ENCODE assay signal across 8 cellular contexts in genomic region chr17:32060695-32061094, GRCh38. TPM values are rescaled to one million over a fixed set of nuclear protein-coding genes. Genes with fewer than 3 reads are reported as not detected.
DNase-seq lines count a peak whose midpoint lies in the region; ATAC-seq, FAIRE-seq and TF ChIP-seq lines count a peak whose summit lies in the region.
"Not testable (repeated sequence)": the region's sequence is repeated elsewhere in the genome, so short reads cannot be mapped to it uniquely, and the experiment has no call there.

No MANE protein-coding gene starts in this region.

- TF ChIP-seq RAD21 in A549 (conservative IDR thresholded peaks at IDR 0.05 in 1 of 2, IDR thresholded peaks at IDR 0.05 in 1 of 2); HCT116 (IDR thresholded peaks at IDR 0.05; ENCODE audit: low read depth); GM12878 (IDR thresholded peaks at IDR 0.05; ENCODE audit: insufficient read depth, low read depth, low read length): not testable (repeated sequence)

- FAIRE-seq in A549 (lab: Jason Lieb, UNC); GM12878 (lab: Jason Lieb, UNC): not testable (repeated sequence)

- intact Hi-C loops in HCT116 (cut with micrococcal nuclease); Panc1 (cut with micrococcal nuclease; ENCODE audit: unreplicated experiment); GM12878 (cut with micrococcal nuclease; ENCODE audit: unreplicated experiment); left cardiac atrium (cut with DNase I): not testable (repeated sequence)

- not testable (repeated sequence) for H3K27ac ChIP-seq in A549; HCT116 (ENCODE audit: low read depth, low read length); Panc1 (ENCODE audit: low read length); GM12878 (ENCODE audit: control insufficient read depth, insufficient read depth)

- H3K4me3 ChIP-seq in A549; HCT116 (replicated peaks in 1 of 2; ENCODE audit: low read depth in 1 of 2, low read length in 2 of 2); Panc1 (ENCODE audit: low read depth in 2 of 2, low read length in 2 of 2); GM12878: not testable (repeated sequence)

- not testable (repeated sequence) for H3K27me3 ChIP-seq in HCT116 (ENCODE audit: insufficient read depth, low read length); Panc1 (ENCODE audit: control insufficient read depth, insufficient read depth, low read length); GM12878 (replicated peaks in 1 of 2; ENCODE audit: control insufficient read depth in 2 of 2, insufficient read depth in 2 of 2, low read length in 1 of 2)

- not testable (repeated sequence) for TF ChIP-seq CTCF in A549 (IDR thresholded peaks at IDR 0.05); HCT116 (IDR thresholded peaks at IDR 0.05 in 2 of 3, conservative IDR thresholded peaks at IDR 0.05 in 1 of 3; ENCODE audit: borderline replicate concordance in 1 of 3, insufficient read depth in 1 of 3, low read depth in 2 of 3, low read length in 2 of 3); Panc1 (IDR thresholded peaks at IDR 0.05); GM12878 (IDR thresholded peaks at IDR 0.05 in 2 of 3, conservative IDR thresholded peaks at IDR 0.05 in 1 of 3; ENCODE audit: control insufficient read depth in 2 of 3, extremely low read depth in 1 of 3, insufficient read depth in 1 of 3, low read depth in 3 of 3, low read length in 3 of 3)

- not testable (repeated sequence) for H3K79me2 ChIP-seq in HCT116 (ENCODE audit: insufficient read depth, low read length); GM12878 (ENCODE audit: control insufficient read depth, insufficient read depth, low read length)

- not testable (repeated sequence) for H3K9me3 Mint-ChIP-seq in activated CD8-positive, alpha-beta T cell treated with anti-CD3 and anti-CD28 coated beads, Interleukin-2, amount 10 ng/mL, durations not matched to agents 7 days and 5 days (ENCODE audit: insufficient read depth); naive B cell; stimulated activated naive B cell treated with anti-CD40 and anti-IgM and Interleukin-4, amounts not matched to agents 10 μg/mL and 1 μg/mL and 100 μg/mL, for 72 hours

- ATAC-seq in A549 = peak; percentile 76 to 89
- ATAC-seq in HCT116 = peak; percentile 98
- ATAC-seq in Panc1 = peak; percentile 22; the same call in 1 of the 2 replicates
- peak; percentile 85 for ATAC-seq in activated CD8-positive, alpha-beta T cell treated with anti-CD3 and anti-CD28 coated beads, Interleukin-2, amount 10 ng/mL, durations not matched to agents 7 days and 5 days
- peak; percentile 93 for ATAC-seq in GM12878
- peak; percentile 37 to 43 for ATAC-seq in left cardiac atrium
- ATAC-seq in naive B cell (ENCODE audit: low read depth in 2 of 2) = peak; percentile 80 to 88
- ATAC-seq in stimulated activated naive B cell treated with anti-CD40 and anti-IgM and Interleukin-4, amounts not matched to agents 10 μg/mL and 1 μg/mL and 100 μg/mL, for 72 hours (replicated peaks) = peak; percentile 82 to 86

- not testable (repeated sequence) for H3K9me2 ChIP-seq in HCT116 (ENCODE audit: insufficient read depth)

- DNase-seq in A549 (ENCODE audit: low read depth in 1 of 2, low spot score in 1 of 2); HCT116 (ENCODE audit: low read depth, low spot score); Panc1 (ENCODE audit: low read depth, low spot score); activated CD8-positive, alpha-beta T cell treated with anti-CD3 and anti-CD28 coated beads, Interleukin-2, amount 10 ng/mL, durations not matched to agents 7 days and 5 days; GM12878 (ENCODE audit: low read depth, low spot score); left cardiac atrium; naive B cell; stimulated activated naive B cell treated with anti-CD40 and anti-IgM and Interleukin-4, amounts not matched to agents 10 μg/mL and 1 μg/mL and 100 μg/mL, for 72 hours: not testable (repeated sequence)

- TF ChIP-seq EP300 in A549 (IDR thresholded peaks at IDR 0.05); GM12878 (IDR thresholded peaks at IDR 0.05; ENCODE audit: borderline replicate concordance in 1 of 2, control insufficient read depth in 1 of 2, low read depth in 2 of 2, low read length in 2 of 2): not testable (repeated sequence)

- in situ Hi-C loops in Panc1 (cut with HindIII; ENCODE audit: low pct_unique_long_range_greater_than_20kb, low sequenced_read_pairs); GM12878 (cut with MboI): not testable (repeated sequence)

- H3K4me2 ChIP-seq in A549; HCT116 (ENCODE audit: low read length); GM12878 (ENCODE audit: control insufficient read depth, insufficient read depth): not testable (repeated sequence)

- H3K27ac Mint-ChIP-seq in activated CD8-positive, alpha-beta T cell treated with anti-CD3 and anti-CD28 coated beads, Interleukin-2, amount 10 ng/mL, durations not matched to agents 7 days and 5 days; naive B cell; stimulated activated naive B cell treated with anti-CD40 and anti-IgM and Interleukin-4, amounts not matched to agents 10 μg/mL and 1 μg/mL and 100 μg/mL, for 72 hours: not testable (repeated sequence)

- not testable (repeated sequence) for H3K4me1 ChIP-seq in A549; HCT116 (ENCODE audit: control insufficient read depth in 1 of 2, insufficient read depth in 2 of 2, low read length in 2 of 2); Panc1 (ENCODE audit: control insufficient read depth, insufficient read depth, low read length); GM12878 (ENCODE audit: control insufficient read depth, insufficient read depth, low read length)

- not testable (repeated sequence) for H3K27me3 Mint-ChIP-seq in activated CD8-positive, alpha-beta T cell treated with anti-CD3 and anti-CD28 coated beads, Interleukin-2, amount 10 ng/mL, durations not matched to agents 7 days and 5 days (ENCODE audit: low read depth); naive B cell
- peaks cover 7 to 10% of the 10 kb centered on the region in 2 donors for H3K27me3 Mint-ChIP-seq in stimulated activated naive B cell treated with anti-CD40 and anti-IgM and Interleukin-4, amounts not matched to agents 10 μg/mL and 1 μg/mL and 100 μg/mL, for 72 hours

- H4K20me1 ChIP-seq in HCT116 (ENCODE audit: insufficient read depth); GM12878 (ENCODE audit: control insufficient read depth, insufficient read depth): not testable (repeated sequence)

- BruUV-seq in HCT116 (replicated peaks; lab: Mats Ljungman, UMichigan); Panc1 (replicated peaks; lab: Mats Ljungman, UMichigan); GM12878 (replicated peaks; lab: Mats Ljungman, UMichigan): not testable (repeated sequence)

- H3K4me1 Mint-ChIP-seq in activated CD8-positive, alpha-beta T cell treated with anti-CD3 and anti-CD28 coated beads, Interleukin-2, amount 10 ng/mL, durations not matched to agents 7 days and 5 days (ENCODE audit: low read depth) = peaks cover 16% of the 10 kb centered on the region
- H3K4me1 Mint-ChIP-seq in naive B cell = peaks cover 5 to 11% (median 6%) of the 10 kb centered on the region in 3 donors
- not testable (repeated sequence) for H3K4me1 Mint-ChIP-seq in stimulated activated naive B cell treated with anti-CD40 and anti-IgM and Interleukin-4, amounts not matched to agents 10 μg/mL and 1 μg/mL and 100 μg/mL, for 72 hours

- SMC1A ChIA-PET in GM12878 (lab: Charles Lee; ENCODE audit: uncharacterized antibody, unreplicated experiment) = not testable (repeated sequence)

- WGBS in A549 (ENCODE audit: missing lambda C conversion rate) = no CpG with 5 or more reads among the region's 9 CpGs
- WGBS in GM12878 (ENCODE audit: insufficient coverage, insufficient replicate concordance, low lambda C conversion rate, missing lambda C conversion rate) = no CpG with 5 or more reads among the region's 9 CpGs

- TF ChIP-seq POLR2A in A549 (IDR thresholded peaks at IDR 0.05; ENCODE audit: low read length); HCT116 (IDR thresholded peaks at IDR 0.05; ENCODE audit: borderline replicate concordance, extremely low read depth, insufficient read depth, insufficient read length); GM12878 (IDR thresholded peaks at IDR 0.05; ENCODE audit: low read depth, low read length): not testable (repeated sequence)

- RAD21 ChIA-PET in HCT116 (lab: Charles Lee; ENCODE audit: low non-redundant PET in 1 of 2, low total read pairs in 2 of 2, uncharacterized antibody in 2 of 2, unreplicated experiment in 2 of 2); GM12878 (lab: Charles Lee; ENCODE audit: unreplicated experiment): not testable (repeated sequence)

- H3K36me3 ChIP-seq in HCT116 (ENCODE audit: control insufficient read depth in 1 of 2, insufficient read depth in 2 of 2, low read length in 2 of 2); Panc1 (ENCODE audit: control insufficient read depth, insufficient read depth, low read length); GM12878 (ENCODE audit: control insufficient read depth in 2 of 2, insufficient read depth in 2 of 2, low read length in 1 of 2): not testable (repeated sequence)

- H3K9ac ChIP-seq in HCT116 (ENCODE audit: low read length); GM12878 (ENCODE audit: control insufficient read depth, insufficient read depth, low read length): not testable (repeated sequence)

- not testable (repeated sequence) for H3K4me3 Mint-ChIP-seq in activated CD8-positive, alpha-beta T cell treated with anti-CD3 and anti-CD28 coated beads, Interleukin-2, amount 10 ng/mL, durations not matched to agents 7 days and 5 days; naive B cell; stimulated activated naive B cell treated with anti-CD40 and anti-IgM and Interleukin-4, amounts not matched to agents 10 μg/mL and 1 μg/mL and 100 μg/mL, for 72 hours

- H3K36me3 Mint-ChIP-seq in activated CD8-positive, alpha-beta T cell treated with anti-CD3 and anti-CD28 coated beads, Interleukin-2, amount 10 ng/mL, durations not matched to agents 7 days and 5 days (ENCODE audit: low read depth); naive B cell; stimulated activated naive B cell treated with anti-CD40 and anti-IgM and Interleukin-4, amounts not matched to agents 10 μg/mL and 1 μg/mL and 100 μg/mL, for 72 hours: not testable (repeated sequence)

- H2AFZ ChIP-seq in HCT116 (ENCODE audit: low read depth, low read length, poor library complexity, severe bottlenecking); GM12878 (ENCODE audit: control insufficient read depth, low read depth, low read length): not testable (repeated sequence)

- not testable (repeated sequence) for H3K9me3 ChIP-seq in A549; HCT116 (ENCODE audit: control insufficient read depth in 1 of 2, insufficient read depth in 1 of 2, low read depth in 1 of 2, low read length in 2 of 2); Panc1 (ENCODE audit: control insufficient read depth, insufficient read depth, low read depth, low read length); GM12878 (replicated peaks; ENCODE audit: control insufficient read depth, insufficient read depth, low read length)

- POLR2A ChIA-PET in A549 (lab: Yijun Ruan, JAX); HCT116 (lab: Charles Lee); Panc1 (lab: Charles Lee); activated CD8-positive, alpha-beta T cell treated with anti-CD3 and anti-CD28 coated beads, Interleukin-2, amount 10 ng/mL, durations not matched to agents 7 days and 5 days (lab: Charles Lee); GM12878 (lab: Charles Lee): not testable (repeated sequence)

- CTCF ChIA-PET in A549 (lab: Yijun Ruan, JAX); HCT116 (lab: Charles Lee); activated CD8-positive, alpha-beta T cell treated with anti-CD3 and anti-CD28 coated beads, Interleukin-2, amount 10 ng/mL, durations not matched to agents 7 days and 5 days (lab: Charles Lee); GM12878 (lab: Yijun Ruan, JAX): not testable (repeated sequence)
- CTCF ChIA-PET in Panc1 (lab: Charles Lee) = interaction anchor here (0.7 kb wide), 1 partner anchor 21 kb away, joined by 8 read pairs; no protein-coding TSS in a partner anchor

RNA-seq across cellular contexts. Expression of gene LRRC37B, which starts 53.5 kb away (rescaled TPM):
- 14.2 and 17.9 TPM in 2 replicates for polyA plus RNA-seq in A549 (2011; rRNA removed)
- 7.1 and 7.4 TPM in 2 replicates for polyA plus RNA-seq in A549 (2012; cell fraction: cytosol; rRNA removed)
- 7.8 and 10.4 TPM in 2 replicates for polyA plus RNA-seq in A549 (2012; cell fraction: nucleus; rRNA removed)
- polyA plus RNA-seq in A549 (2017; fragmentation: RNase III; extraction: RNeasy Plus Mini Kit Qiagen cat#74134 plus additional on column Dnase treatment) = 7.6 to 8.6 TPM (median 8.3 TPM) in 3 replicates
- 28.1 and 32.1 TPM in 2 replicates for polyA minus RNA-seq in A549 (2011; rRNA and poly(A)+ RNA removed)
- total RNA-seq in HCT116 (2021; ENCODE audit: unreplicated experiment) = 8.8 TPM
- polyA plus RNA-seq in HCT116 (2012) = 6.5 and 8.4 TPM in 2 replicates
- 24.9 TPM for total RNA-seq in Panc1 (2021; ENCODE audit: unreplicated experiment)
- 17.5 TPM for polyA plus RNA-seq in Panc1 (2012; ENCODE audit: insufficient read length)
- 10 to 100 TPM; 32.9 to 37.4 TPM for total RNA-seq in activated CD8-positive, alpha-beta T cell treated with anti-CD3 and anti-CD28 coated beads, Interleukin-2, amount 10 ng/mL, durations not matched to agents 7 days and 5 days
- total RNA-seq in GM12878 (2013; cell fraction: nucleolus; rRNA removed) = 108 and 111 TPM in 2 replicates
- 9.1 and 9.6 TPM in 2 replicates for total RNA-seq in GM12878 (2014; rRNA removed)
- total RNA-seq in GM12878 (2014; rRNA removed; fragmentation: Illumina TruSeq; extraction: Trizol) = 11.2 and 13.2 TPM in 2 replicates
- 8.8 and 12.5 TPM in 2 replicates for total RNA-seq in GM12878 (2021)
- polyA plus RNA-seq in GM12878 (2011; ENCODE audit: low read depth) = 5.3 TPM
- 25.5 and 25.7 TPM in 2 replicates for polyA plus RNA-seq in GM12878 (2011; rRNA removed)
- 11.9 and 12.9 TPM in 2 replicates for polyA plus RNA-seq in GM12878 (2011; cell fraction: cytosol; rRNA removed)
- polyA plus RNA-seq in GM12878 (2011; cell fraction: nucleus; rRNA removed) = 40.8 and 43.6 TPM in 2 replicates
- polyA plus RNA-seq in GM12878 (2012) = 10.2 and 11.8 TPM in 2 replicates
- 11.0 and 18.4 TPM in 2 replicates for polyA plus RNA-seq in GM12878 (2014; fragmentation: Illumina TruSeq; extraction: Trizol)
- polyA plus RNA-seq in GM12878 (2014; fragmentation: Nextera tagmentation; extraction: Ambion mirVana) = 1 to 10 TPM; 3.2 to 3.4 TPM
- 8.9 TPM in 2 replicates for polyA plus RNA-seq in GM12878 (2014; rRNA removed)
- 1 to 10 TPM; 4.2 to 6.2 TPM for polyA plus RNA-seq in GM12878 (2016; fragmentation: Nextera tagmentation; extraction: Ambion mirVana)
- 30.4 and 35.4 TPM in 2 replicates for polyA minus RNA-seq in GM12878 (2011; rRNA and poly(A)+ RNA removed)
- 12.7 and 13.6 TPM in 2 replicates for polyA minus RNA-seq in GM12878 (2011; cell fraction: cytosol; rRNA and poly(A)+ RNA removed)
- polyA minus RNA-seq in GM12878 (2011; cell fraction: nucleus; rRNA and poly(A)+ RNA removed) = 28.3 and 44.8 TPM in 2 replicates
- 1 to 10 TPM; 3.9 to 4.4 TPM for total RNA-seq in left cardiac atrium
- 1 to 10 TPM; 1.9 to 7.6 (median 5.1) TPM for polyA plus RNA-seq in naive B cell (ENCODE audit: low read depth in 6 of 6)

Comparison
In these comparisons a context has a peak if more than half of its experiments do, and no peak if none do; other contexts are left out.
1. ATAC-seq: peak in every context shown above with its lines; median percentile 98 in HCT116; 93 in GM12878; 85 in activated CD8-positive, alpha-beta T cell treated with anti-CD3 and anti-CD28 coated beads, Interleukin-2, amount 10 ng/mL, durations not matched to agents 7 days and 5 days; 84 in naive B cell; 84 in stimulated activated naive B cell treated with anti-CD40 and anti-IgM and Interleukin-4, amounts not matched to agents 10 μg/mL and 1 μg/mL and 100 μg/mL, for 72 hours; 82 in A549; 40 in left cardiac atrium; 22 in Panc1.